ENCODE assay signal across 15 cellular contexts in genomic region chr2:145410096-145410495, GRCh38.
"Had no signal": no experiment of that assay in that cellular context is flagged by ENCODE, and none has a peak within 500 bp of the region (broad histone marks: within the 10 kb centered on the region; RNA-seq: fewer than 3 reads in every experiment).

No MANE protein-coding gene starts in this region.

- H3K4me3 Mint-ChIP-seq: activated CD8-positive, alpha-beta T cell treated with anti-CD3 and anti-CD28 coated beads for 36 hours; activated naive CD8-positive, alpha-beta T cell; endodermal cell; stimulated activated memory B cell treated with anti-CD40 and anti-IgM and Interleukin-4, amounts not matched to agents 10 μg/mL and 1 μg/mL and 100 μg/mL, for 72 hours; WTC11 had no signal

- H3K9me3 Mint-ChIP-seq: activated CD8-positive, alpha-beta T cell treated with anti-CD3 and anti-CD28 coated beads for 36 hours; endodermal cell had no signal

- H3K4me3 ChIP-seq: lung had no signal

- DNase-seq: activated CD4-positive, alpha-beta T cell treated with anti-CD3 and anti-CD28 coated beads for 4 hours; activated CD8-positive, alpha-beta T cell treated with anti-CD3 and anti-CD28 coated beads for 36 hours; activated gamma-delta T cell; activated T-cell treated with anti-CD3 and anti-CD28 coated beads, Interleukin-2, amount 50 U/mL, for 48 hours; anterior cingulate cortex; cerebellar nuclear complex; dermis blood vessel endothelial cell; endodermal cell; midbrain; T-helper 2 cell had no signal

- H3K4me1 ChIP-seq: parathyroid adenoma had no signal

- H3K27ac ChIP-seq: parathyroid adenoma had no signal

- H3K4me1 Mint-ChIP-seq: endodermal cell, WTC11 had no signal

- H3K27ac Mint-ChIP-seq: activated CD8-positive, alpha-beta T cell treated with anti-CD3 and anti-CD28 coated beads for 36 hours; activated naive CD8-positive, alpha-beta T cell; endodermal cell; stimulated activated memory B cell treated with anti-CD40 and anti-IgM and Interleukin-4, amounts not matched to agents 10 μg/mL and 1 μg/mL and 100 μg/mL, for 72 hours; WTC11 had no signal

- H3K36me3 Mint-ChIP-seq: activated naive CD8-positive, alpha-beta T cell; stimulated activated memory B cell treated with anti-CD40 and anti-IgM and Interleukin-4, amounts not matched to agents 10 μg/mL and 1 μg/mL and 100 μg/mL, for 72 hours; WTC11 had no signal
